In the genomic region with DNA sequence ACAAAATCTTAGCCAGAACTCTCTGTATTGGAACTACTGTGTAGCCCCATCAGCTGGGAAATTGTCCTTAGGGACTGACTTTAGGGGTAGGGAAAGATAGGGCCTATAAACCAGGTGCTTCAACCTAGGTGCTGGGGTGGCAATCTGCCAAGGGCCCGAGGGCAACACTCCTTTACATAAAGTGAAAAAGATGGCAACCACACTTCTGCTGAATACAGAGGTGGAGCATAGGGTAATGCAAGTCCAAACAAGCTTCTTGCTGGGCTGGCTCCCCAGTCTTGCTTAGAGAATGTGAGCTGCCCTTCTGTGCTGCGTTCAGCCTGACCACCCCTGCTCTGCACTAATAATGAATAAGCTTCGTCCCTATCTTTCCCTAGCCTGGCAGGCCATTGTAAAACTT, we compare ENCODE assay signal across 23 cellular contexts. TPM values are rescaled to one million over a fixed set of nuclear protein-coding genes. Genes with fewer than 3 reads are reported as not detected.
A peak's percentile ranks its signal among the peaks of the same experiment; 100 is the strongest.
DNase-seq lines count a peak whose midpoint lies in the region; FAIRE-seq and TF ChIP-seq lines count a peak whose summit lies in the region.
"Had no signal": no experiment of that assay in that cellular context is flagged by ENCODE, and none has a peak within 500 bp of the region (broad histone marks: within the 10 kb centered on the region; RNA-seq: fewer than 3 reads in every experiment).

No MANE protein-coding gene starts in this region.

- H3K27me3 ChIP-seq in prostate gland (replicated peaks; ENCODE audit: insufficient read depth): no peaks in the 10 kb centered on the region
- peaks cover 7% of the 10 kb centered on the region for H3K27me3 ChIP-seq in adrenal gland

- TF ChIP-seq POLR2A in prostate gland (IDR thresholded peaks at IDR 0.05): no peak
- no peak for TF ChIP-seq POLR2A in adrenal gland (IDR thresholded peaks at IDR 0.05)

- DNase-seq in NCI-H748 (lab: John Stamatoyannopoulos, UW; ENCODE audit: unreplicated experiment) (peak; percentile 32), NCI-H748 treated with DMSO at 0.1 percent for 48 hours (lab: John Stamatoyannopoulos, UW) (no peak), NCI-H1436 treated with DMSO at 0.1 percent for 48 hours (lab: John Stamatoyannopoulos, UW) (peak; percentile 13), RPMI8226 (peak; percentile 69), prostate gland (ENCODE audit: low spot score) (peak; percentile 34), urothelium cell line (ENCODE audit: low spot score) (no peak), adrenal gland (no peak)
- DNase-seq in activated CD4-positive, CD25-positive, alpha-beta regulatory T cell treated with anti-CD3 and anti-CD28 coated beads, Interleukin-2, amount 50 U/mL, for 72 hours: no peak
- DNase-seq: activated CD4-positive, alpha-beta T cell treated with anti-CD3 and anti-CD28 coated beads, Interleukin-2, amount 50 U/mL, for 1 hour; anterior cingulate cortex; C1 segment of cervical spinal cord; cerebellar nuclear complex; DND-41; effector CD4-positive, alpha-beta T cell; H7; KG1; NCI-H1694; NK-92 treated with Interleukin-12 subunit alpha and Interleukin-12 subunit beta, amount 100 ng/mL, for 24 hours; right cardiac atrium; stimulated activated naive B cell treated with anti-CD40 and anti-IgM and Interleukin-4, amounts not matched to agents 10 μg/mL and 1 μg/mL and 100 μg/mL, for 72 hours had no signal

- H3K27ac ChIP-seq in prostate gland: no peak overlapping the region
- no peak overlapping the region for H3K27ac ChIP-seq in adrenal gland
- H3K27ac ChIP-seq: A549, tibial nerve had no signal

- H3K4me3 ChIP-seq in prostate gland (no peak overlapping the region), adrenal gland (no peak overlapping the region)
- H3K4me3 ChIP-seq: A549, tibial nerve had no signal

- no peaks in the 10 kb centered on the region for H3K9me3 ChIP-seq in prostate gland
- no peaks in the 10 kb centered on the region for H3K9me3 ChIP-seq in adrenal gland (replicated peaks in 1 of 3)
- H3K9me3 ChIP-seq: A549, tibial nerve had no signal

- no peaks in the 10 kb centered on the region for H3K4me1 ChIP-seq in prostate gland (replicated peaks)
- no peaks in the 10 kb centered on the region for H3K4me1 ChIP-seq in adrenal gland (replicated peaks in 1 of 2)
- H3K4me1 ChIP-seq: A549, tibial nerve had no signal

- H3K36me3 ChIP-seq in prostate gland (no peaks in the 10 kb centered on the region), adrenal gland (replicated peaks in 1 of 2) (no peaks in the 10 kb centered on the region)
- H3K36me3 ChIP-seq: tibial nerve had no signal

- intact Hi-C loops in prostate gland (cut with DNase I): no loop called here
- intact Hi-C loops in adrenal gland (cut with DNase I): no loop called here

- FAIRE-seq in urothelium cell line (lab: Jason Lieb, UNC): no peak

- WGBS in prostate gland: 25% methylated on average over 3 of the region's 3 CpGs
- WGBS in adrenal gland, 4 donors: 53 to 100% (median 65%) methylated on average over 2 to 3 of the region's 3 CpGs

- TF ChIP-seq CTCF in prostate gland (IDR thresholded peaks at IDR 0.05) (no peak), adrenal gland (IDR thresholded peaks at IDR 0.05) (no peak)

RNA-seq across cellular contexts. Expression of a gene that starts 9.8 kb away (rescaled TPM):
- total RNA-seq in prostate gland (10 to 100 TPM; 20.5 to 21.3 TPM), adrenal gland (10 to 100 TPM in 6 of 8 donors, 1 to 10 TPM in 2; 9.8 to 34.8 (median 14.7) TPM)
- 10 to 100 TPM in 1 of 3 donors, 1 to 10 TPM in 2; 1.9 to 14.4 (median 2.7) TPM for polyA plus RNA-seq in adrenal gland

RNA-seq across cellular contexts. Expression of a gene that starts 50.9 kb away (rescaled TPM):
- under 1 TPM; 0.18 to 0.62 TPM for total RNA-seq in prostate gland
- total RNA-seq in adrenal gland: 1 to 10 TPM in 4 of 8 donors, under 1 TPM in 4; 0.09 to 3.1 (median 0.71) TPM
- 1 to 10 TPM in 2 of 3 donors, under 1 TPM in 1; 0.91 to 2.3 (median 1.0) TPM for polyA plus RNA-seq in adrenal gland
- total RNA-seq: liver had no signal

Comparison
In these comparisons a context has a peak if more than half of its experiments do, and no peak if none do; other contexts are left out.
1. DNase-seq: peak in NCI-H748 (single experiment), NCI-H1436 treated with DMSO at 0.1 percent for 48 hours (single experiment), RPMI8226 (single experiment) and prostate gland (single experiment); none in NCI-H748 treated with DMSO at 0.1 percent for 48 hours (single experiment), activated CD4-positive, CD25-positive, alpha-beta regulatory T cell treated with anti-CD3 and anti-CD28 coated beads, Interleukin-2, amount 50 U/mL, for 72 hours (single experiment), urothelium cell line (single experiment) and adrenal gland (0 of 7).